ENCODE assay signal across 11 cellular contexts in the genomic region with DNA sequence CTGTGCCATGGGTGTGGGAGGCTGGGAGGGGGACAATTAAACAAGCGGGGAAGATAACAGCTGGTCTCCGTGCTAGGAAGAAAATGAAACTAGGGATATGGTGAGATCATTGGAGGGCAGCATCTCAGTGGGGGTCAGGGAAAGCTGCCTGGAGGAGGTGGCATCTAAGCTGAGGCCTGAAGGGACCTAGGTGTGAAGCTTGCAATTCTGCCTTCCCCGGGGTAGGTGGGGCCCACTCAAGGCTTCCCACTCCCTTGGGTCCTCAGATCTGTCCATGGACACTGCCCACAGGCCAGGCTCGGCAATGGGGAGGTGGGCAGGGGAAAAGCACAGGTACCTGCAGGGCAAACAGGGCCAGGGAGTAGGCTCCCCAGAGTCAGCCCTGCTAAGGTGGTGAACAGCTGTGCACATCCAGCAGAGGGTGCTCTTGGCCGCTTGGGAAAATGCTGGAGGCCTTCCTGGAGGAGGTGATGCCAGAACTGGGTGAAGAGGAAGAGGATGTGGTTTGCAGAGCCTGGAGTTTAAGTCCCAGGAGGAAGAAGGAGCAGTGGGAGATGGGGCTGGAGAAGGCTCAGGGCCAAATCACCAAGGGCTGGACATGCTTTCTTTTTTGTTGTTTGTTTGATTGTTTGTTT. TPM values are rescaled to one million over a fixed set of nuclear protein-coding genes. Genes with fewer than 3 reads are reported as not detected.
DNase-seq lines count a peak whose midpoint lies in the region; ATAC-seq and TF ChIP-seq lines count a peak whose summit lies in the region.
"Had no signal": no experiment of that assay in that cellular context is flagged by ENCODE, and none has a peak within 500 bp of the region (broad histone marks: within the 10 kb centered on the region; RNA-seq: fewer than 3 reads in every experiment).

No MANE protein-coding gene starts in this region.

- no peaks in the 10 kb centered on the region for H3K36me3 Mint-ChIP-seq in stimulated activated memory B cell treated with anti-CD40 and anti-IgM and Interleukin-4, amounts not matched to agents 10 μg/mL and 1 μg/mL and 100 μg/mL, for 72 hours
- H3K36me3 Mint-ChIP-seq: CD8-positive, alpha-beta memory T cell had no signal

- H3K4me3 Mint-ChIP-seq in stimulated activated memory B cell treated with anti-CD40 and anti-IgM and Interleukin-4, amounts not matched to agents 10 μg/mL and 1 μg/mL and 100 μg/mL, for 72 hours: no peak overlapping the region
- H3K4me3 Mint-ChIP-seq: CD8-positive, alpha-beta memory T cell had no signal

- peak; percentile 53 for DNase-seq in GM10266 (ENCODE audit: extremely low spot score)
- peak; percentile 39 for DNase-seq in NAMALWA (ENCODE audit: low spot score)
- DNase-seq in epithelial cell of proximal tubule (ENCODE audit: low read depth): no peak
- DNase-seq in central memory CD4-positive, alpha-beta T cell: no peak
- no peak for DNase-seq in coronary artery (ENCODE audit: low spot score)
- DNase-seq: CD8-positive, alpha-beta memory T cell; esophagus squamous epithelium; NCI-H187 had no signal

- no peak overlapping the region for H3K27ac Mint-ChIP-seq in stimulated activated memory B cell treated with anti-CD40 and anti-IgM and Interleukin-4, amounts not matched to agents 10 μg/mL and 1 μg/mL and 100 μg/mL, for 72 hours

- no peaks in the 10 kb centered on the region for H3K9me3 Mint-ChIP-seq in stimulated activated memory B cell treated with anti-CD40 and anti-IgM and Interleukin-4, amounts not matched to agents 10 μg/mL and 1 μg/mL and 100 μg/mL, for 72 hours
- H3K9me3 Mint-ChIP-seq: CD8-positive, alpha-beta memory T cell had no signal

- H3K27me3 Mint-ChIP-seq in stimulated activated memory B cell treated with anti-CD40 and anti-IgM and Interleukin-4, amounts not matched to agents 10 μg/mL and 1 μg/mL and 100 μg/mL, for 72 hours: peaks cover 19% of the 10 kb centered on the region

- H3K4me3 ChIP-seq in epithelial cell of proximal tubule (ENCODE audit: low read depth, low read length) (no peak overlapping the region), coronary artery (no peak overlapping the region)
- H3K4me3 ChIP-seq: esophagus squamous epithelium had no signal

- TF ChIP-seq CTCF in 22Rv1 (IDR thresholded peaks at IDR 0.05) (peak; percentile 31), GM10266 (IDR thresholded peaks at IDR 0.05; ENCODE audit: control insufficient read depth, insufficient read depth, low read depth, missing control alignments) (peak; percentile 50), epithelial cell of proximal tubule (conservative IDR thresholded peaks at IDR 0.05; ENCODE audit: low read depth, low read length) (peak; percentile 43), coronary artery (IDR thresholded peaks at IDR 0.05) (no peak)

- H3K4me1 Mint-ChIP-seq in stimulated activated memory B cell treated with anti-CD40 and anti-IgM and Interleukin-4, amounts not matched to agents 10 μg/mL and 1 μg/mL and 100 μg/mL, for 72 hours: no peaks in the 10 kb centered on the region
- H3K4me1 Mint-ChIP-seq: CD8-positive, alpha-beta memory T cell had no signal

- no peak for ATAC-seq in HG02588 (IDR thresholded peaks at IDR 0.05; ENCODE audit: unreplicated experiment)
- no peak for ATAC-seq in stimulated activated memory B cell treated with anti-CD40 and anti-IgM and Interleukin-4, amounts not matched to agents 10 μg/mL and 1 μg/mL and 100 μg/mL, for 72 hours

- H3K27ac ChIP-seq in 22Rv1 (no peak overlapping the region), coronary artery (no peak overlapping the region)
- H3K27ac ChIP-seq: esophagus squamous epithelium had no signal

RNA-seq across cellular contexts. Expression of gene CCNE1, which starts 25.7 kb away (rescaled TPM):
- 18.6 and 22.1 TPM in 2 replicates for total RNA-seq in epithelial cell of proximal tubule

Comparison
In these comparisons a context has a peak if more than half of its experiments do, and no peak if none do; other contexts are left out.
1. DNase-seq: peak in GM10266 (single experiment) and NAMALWA (single experiment); none in epithelial cell of proximal tubule (single experiment), central memory CD4-positive, alpha-beta T cell (single experiment) and coronary artery (single experiment).